ENCODE assay signal across 1 cellular context in genomic region chr9:28951945-28952344, GRCh38.
TF ChIP-seq lines count a peak whose summit lies in the region.

No MANE protein-coding gene starts in this region.

TF ChIP-seq in HCT116, 20 proteins besides CTCF, POLR2A, EP300 and RAD21 (continued from another document):
- TF ChIP-seq CEBPB (IDR thresholded peaks at IDR 0.05; ENCODE audit: low read depth) = no peak
- no peak for TF ChIP-seq ZNF274 (IDR thresholded peaks at IDR 0.05; ENCODE audit: low read depth, low read length)
- no peak for TF ChIP-seq FOSL1 (IDR thresholded peaks at IDR 0.05; ENCODE audit: low read depth)
- TF ChIP-seq ZFX (IDR thresholded peaks at IDR 0.05) = no peak
- no peak for TF ChIP-seq SIN3A (IDR thresholded peaks at IDR 0.05; ENCODE audit: low read depth)
- TF ChIP-seq JUND (IDR thresholded peaks at IDR 0.05) = no peak
